ENCODE assay signal across 1 cellular context in the genomic region with DNA sequence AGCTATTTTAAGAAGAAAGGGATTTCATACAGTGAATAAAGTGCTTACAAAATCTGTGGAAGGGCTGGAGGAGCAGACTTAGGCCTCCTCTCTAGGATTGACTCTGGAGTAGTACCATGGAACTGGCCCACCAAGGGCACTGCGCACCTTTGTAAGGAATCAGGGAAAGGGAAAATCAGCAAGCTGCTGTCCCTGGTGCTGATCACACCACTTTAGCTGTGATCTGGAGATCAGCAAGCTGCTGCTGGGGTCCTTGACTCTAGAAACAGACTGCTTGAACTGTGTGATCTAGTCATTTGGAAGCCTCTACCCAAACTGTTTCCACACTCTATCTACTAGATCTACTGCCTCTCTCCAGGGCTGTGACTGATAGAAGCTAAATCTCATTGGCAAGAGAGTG.
TF ChIP-seq lines count a peak whose summit lies in the region.

No MANE protein-coding gene starts in this region.

TF ChIP-seq in GM23338, 12 proteins besides CTCF, POLR2A, EP300 and RAD21 (continued from another document):
- no peak for TF ChIP-seq ZNF462 (CRISPR knock-in tag; IDR thresholded peaks at IDR 0.05)
- no peak for TF ChIP-seq POLR2AphosphoS5 (IDR thresholded peaks at IDR 0.05; ENCODE audit: low read depth)
- no peak for TF ChIP-seq EZH2phosphoT487 (IDR thresholded peaks at IDR 0.05; ENCODE audit: unreplicated experiment)
- no peak for TF ChIP-seq ETS1 (IDR thresholded peaks at IDR 0.05)
